ENCODE assay signal across 8 cellular contexts in the genomic region with DNA sequence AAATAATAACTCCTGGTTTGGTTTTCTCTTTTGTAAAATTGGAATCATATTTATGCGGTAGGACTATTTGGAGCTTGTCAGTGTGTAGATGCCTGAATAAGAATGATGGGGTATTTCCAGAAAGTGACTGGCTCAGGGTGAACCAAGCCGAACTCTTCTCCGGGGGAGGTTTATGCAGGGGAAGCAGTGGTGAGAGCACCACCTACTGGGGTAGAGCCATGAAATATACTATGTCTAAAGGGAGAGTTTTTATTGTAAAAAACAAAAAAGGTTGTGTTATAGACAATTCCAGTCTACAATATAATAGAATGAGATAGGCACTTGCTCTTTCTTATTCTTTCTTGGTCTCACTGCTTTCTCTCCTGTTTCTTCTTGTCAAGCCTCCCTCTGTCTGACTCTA.
A peak's percentile ranks its signal among the peaks of the same experiment; 100 is the strongest.
DNase-seq lines count a peak whose midpoint lies in the region; ATAC-seq and TF ChIP-seq lines count a peak whose summit lies in the region.

No MANE protein-coding gene starts in this region.

- no peaks in the 10 kb centered on the region for H3K4me1 ChIP-seq in BE2C
- H3K4me1 ChIP-seq in sigmoid colon = no peaks in the 10 kb centered on the region

- DNase-seq in BE2C (no peak), H4 (ENCODE audit: low spot score) (peak; percentile 13), RPMI7951 (ENCODE audit: low read depth) (peak; percentile 5), iPS DF 4.7 (ENCODE audit: extremely low read depth, low spot score) (peak; percentile 44), glomerular visceral epithelial cell (ENCODE audit: extremely low spot score) (no peak), CD14-positive monocyte (ENCODE audit: low spot score) (no peak), sigmoid colon (no peak)

- H3K4me3 ChIP-seq in BE2C (ENCODE audit: low read depth, low read length) = no peak overlapping the region
- no peak overlapping the region for H3K4me3 ChIP-seq in sigmoid colon

- H3K4me3 Mint-ChIP-seq in CD14-positive monocyte = no peak overlapping the region

- intact Hi-C loops in CD14-positive monocyte (cut with micrococcal nuclease) (no loop called here), sigmoid colon (cut with DNase I) (no loop called here)

- no peaks in the 10 kb centered on the region for H3K4me1 Mint-ChIP-seq in CD14-positive monocyte

- H3K9me3 Mint-ChIP-seq in CD14-positive monocyte = peaks cover 0 to 3% (median 0%) of the 10 kb centered on the region in 7 donors

- H3K27ac ChIP-seq in sigmoid colon = no peak overlapping the region

- 64 to 69% methylated on average over 3 of the region's 3 CpGs for WGBS in sigmoid colon, 2 donors

- TF ChIP-seq EP300 in sigmoid colon (IDR thresholded peaks at IDR 0.05) = no peak

- no peak for ATAC-seq in HG02981 (IDR thresholded peaks at IDR 0.05; ENCODE audit: unreplicated experiment)

- no peak overlapping the region for H3K27ac Mint-ChIP-seq in CD14-positive monocyte

- peaks cover 0 to 2% (median 0%) of the 10 kb centered on the region in 3 donors for H3K27me3 Mint-ChIP-seq in CD14-positive monocyte (ENCODE audit: low read depth in 3 of 3)

- H3K36me3 ChIP-seq in BE2C (no peaks in the 10 kb centered on the region), sigmoid colon (no peaks in the 10 kb centered on the region)

- TF ChIP-seq POLR2A in sigmoid colon (IDR thresholded peaks at IDR 0.05) = no peak

- H3K27me3 ChIP-seq in BE2C (no peaks in the 10 kb centered on the region), sigmoid colon (no peaks in the 10 kb centered on the region)

- H3K9me3 ChIP-seq in BE2C (no peaks in the 10 kb centered on the region), sigmoid colon (no peaks in the 10 kb centered on the region)

- no peaks in the 10 kb centered on the region for H3K36me3 Mint-ChIP-seq in CD14-positive monocyte

- TF ChIP-seq CTCF in BE2C (IDR thresholded peaks at IDR 0.05; ENCODE audit: low read depth, low read length) (0 out of 2 replicates have a peak, but pooled peaks have one; percentile 20), CD14-positive monocyte (IDR thresholded peaks at IDR 0.05) (no peak), sigmoid colon (IDR thresholded peaks at IDR 0.05) (no peak)

Comparison
In these comparisons a context has a peak if more than half of its experiments do, and no peak if none do; other contexts are left out.
1. DNase-seq: peak in H4 (single experiment), RPMI7951 (single experiment) and iPS DF 4.7 (single experiment); none in BE2C (single experiment), glomerular visceral epithelial cell (single experiment), CD14-positive monocyte (single experiment) and sigmoid colon (single experiment).